Comparison of ENCODE assay signal across 8 cellular contexts in genomic region chr3:51982352-51982837, GRCh38. TPM values are rescaled to one million over a fixed set of nuclear protein-coding genes. Genes with fewer than 3 reads are reported as not detected.
DNase-seq lines count a peak whose midpoint lies in the region; ATAC-seq, FAIRE-seq and TF ChIP-seq lines count a peak whose summit lies in the region.

No MANE protein-coding gene starts in this region.

- WGBS in pancreas, 2 donors, result 2 to 6% methylated on average over 4 of the region's 4 CpGs

- H3K9me3 Mint-ChIP-seq in activated CD8-positive, alpha-beta T cell treated with anti-CD3 and anti-CD28 coated beads for 36 hours, result no peaks in the 10 kb centered on the region

- peak overlapping the region; percentile 99 for H3K27ac ChIP-seq in 22Rv1
- H3K27ac ChIP-seq in HCT116 (ENCODE audit: low read depth, low read length), result peak overlapping the region; percentile 82
- peak overlapping the region; percentile 84 to 94 (median 92) for H3K27ac ChIP-seq in pancreas

- H3K4me1 ChIP-seq in HCT116 (ENCODE audit: control insufficient read depth in 1 of 2, insufficient read depth in 2 of 2, low read length in 2 of 2), result peaks cover 24 to 56% of the 10 kb centered on the region in 2 experiments
- peaks cover 5 to 13% (median 10%) of the 10 kb centered on the region in 3 donors for H3K4me1 ChIP-seq in pancreas

- DNase-seq in HCT116 (ENCODE audit: low read depth, low spot score) (peak; percentile 57), LoVo (ENCODE audit: low spot score) (peak; percentile 86), glomerular visceral epithelial cell (ENCODE audit: extremely low spot score) (peak; percentile 78), pancreas (peak in 5 of 6 donors; percentile 53 to 81 (median 72)), NCI-H1436 treated with DMSO at 0.1 percent for 48 hours (lab: John Stamatoyannopoulos, UW) (no peak)
- peak; percentile 66 for DNase-seq in activated CD8-positive, alpha-beta T cell treated with anti-CD3 and anti-CD28 coated beads for 36 hours

- RAD21 ChIA-PET in HCT116 (lab: Charles Lee; ENCODE audit: low non-redundant PET in 1 of 2, low total read pairs in 2 of 2, uncharacterized antibody in 2 of 2, unreplicated experiment in 2 of 2), result interaction anchor here (0.9 to 1.1 kb wide), 2 partner anchors 9 to 141 kb away, joined by 3 read pairs; no protein-coding TSS in a partner anchor

- no peaks in the 10 kb centered on the region for H3K9me2 ChIP-seq in HCT116 (ENCODE audit: insufficient read depth)

- peak overlapping the region; percentile 98 for H3K4me2 ChIP-seq in HCT116 (ENCODE audit: low read length)

- TF ChIP-seq CTCF in 22Rv1 (IDR thresholded peaks at IDR 0.05) (peak; percentile 83), HCT116 (IDR thresholded peaks at IDR 0.05 in 2 of 3, conservative IDR thresholded peaks at IDR 0.05 in 1 of 3; ENCODE audit: borderline replicate concordance in 1 of 3, insufficient read depth in 1 of 3, low read depth in 2 of 3, low read length in 2 of 3) (peak in 2 of 3 experiments; percentile 83 to 88; a peak in 4 of 6 replicates), pancreas (IDR thresholded peaks at IDR 0.05) (peak in 3 of 4 donors; percentile 25 to 28 (median 28))
- peak; percentile 76 for TF ChIP-seq CTCF in activated CD8-positive, alpha-beta T cell treated with anti-CD3 and anti-CD28 coated beads for 36 hours (IDR thresholded peaks at IDR 0.05)

- H3K36me3 ChIP-seq in HCT116 (ENCODE audit: control insufficient read depth in 1 of 2, insufficient read depth in 2 of 2, low read length in 2 of 2) (no peaks in the 10 kb centered on the region), pancreas (no peaks in the 10 kb centered on the region)

- TF ChIP-seq RAD21 in HCT116 (IDR thresholded peaks at IDR 0.05; ENCODE audit: low read depth), result no peak

- H3K36me3 Mint-ChIP-seq in activated CD8-positive, alpha-beta T cell treated with anti-CD3 and anti-CD28 coated beads for 36 hours (ENCODE audit: low read depth), result peaks cover 10% of the 10 kb centered on the region

- intact Hi-C loops in HCT116 (cut with micrococcal nuclease), result loop anchor here (5.0 kb wide), 1 partner anchor 265 kb away; no protein-coding TSS in a partner anchor
- intact Hi-C loops in activated CD8-positive, alpha-beta T cell treated with anti-CD3 and anti-CD28 coated beads for 36 hours (cut with micrococcal nuclease), result loop anchor here (5.0 kb wide), 1 partner anchor 40 kb away; the partner anchor contains the start of genes PARP3 and RRP9
- intact Hi-C loops in pancreas (cut with DNase I), result no loop called here

- peak overlapping the region; percentile 68; the same call in 1 of the 2 replicates for H3K4me3 ChIP-seq in GM08714 (ENCODE audit: low read length)
- peak overlapping the region; percentile 75 to 86 for H3K4me3 ChIP-seq in HCT116 (replicated peaks in 1 of 2; ENCODE audit: low read depth in 1 of 2, low read length in 2 of 2)
- peak overlapping the region; percentile 39 to 63 (median 54) for H3K4me3 ChIP-seq in pancreas

- no peak for FAIRE-seq in pancreas (lab: Jason Lieb, UNC)

- no peaks in the 10 kb centered on the region for H4K20me1 ChIP-seq in HCT116 (ENCODE audit: insufficient read depth)

- peak overlapping the region; percentile 92 for H3K4me3 Mint-ChIP-seq in activated CD8-positive, alpha-beta T cell treated with anti-CD3 and anti-CD28 coated beads for 36 hours

- peak overlapping the region; percentile 95 for H3K27ac Mint-ChIP-seq in activated CD8-positive, alpha-beta T cell treated with anti-CD3 and anti-CD28 coated beads for 36 hours

- no peaks in the 10 kb centered on the region for H3K27me3 Mint-ChIP-seq in activated CD8-positive, alpha-beta T cell treated with anti-CD3 and anti-CD28 coated beads for 36 hours

- no peak overlapping the region for H2AFZ ChIP-seq in HCT116 (ENCODE audit: low read depth, low read length, poor library complexity, severe bottlenecking)

- peaks cover 21% of the 10 kb centered on the region for H3K4me1 Mint-ChIP-seq in activated CD8-positive, alpha-beta T cell treated with anti-CD3 and anti-CD28 coated beads for 36 hours (ENCODE audit: low read depth)

- peak overlapping the region; percentile 79 for H3K9ac ChIP-seq in HCT116 (ENCODE audit: low read length)

- peak; percentile 73 for ATAC-seq in HCT116
- peak; percentile 41 for ATAC-seq in activated CD8-positive, alpha-beta T cell treated with anti-CD3 and anti-CD28 coated beads for 36 hours
- ATAC-seq in pancreas, result peak; percentile 57 to 79 (median 70)

- TSS peak; percentile 77 for BruUV-seq in HCT116 (replicated peaks; lab: Mats Ljungman, UMichigan)

- H3K27me3 ChIP-seq in HCT116 (ENCODE audit: insufficient read depth, low read length), result no peaks in the 10 kb centered on the region
- no peaks in the 10 kb centered on the region for H3K27me3 ChIP-seq in pancreas

- H3K79me2 ChIP-seq in HCT116 (ENCODE audit: insufficient read depth, low read length), result peaks cover 12% of the 10 kb centered on the region

- CTCF ChIA-PET in HCT116 (lab: Charles Lee), result interaction anchor here (0.9 to 3.3 kb wide), 12 partner anchors 9 to 264 kb away, joined by 3 to 47 read pairs (median 6); partner anchors contain the start of genes ABHD14A, ABHD14B, PARP3 and PCBP4
- CTCF ChIA-PET in activated CD8-positive, alpha-beta T cell treated with anti-CD3 and anti-CD28 coated beads for 36 hours (lab: Charles Lee), result interaction anchor here (0.7 to 3.6 kb wide), 16 partner anchors 9 to 464 kb away, joined by 3 to 40 read pairs (median 6); partner anchors contain the start of genes ABHD14A, ABHD14B, PARP3 and PCBP4

- H3K9me3 ChIP-seq in HCT116 (ENCODE audit: control insufficient read depth in 1 of 2, insufficient read depth in 1 of 2, low read depth in 1 of 2, low read length in 2 of 2) (no peaks in the 10 kb centered on the region), pancreas (no peaks in the 10 kb centered on the region)

- POLR2A ChIA-PET in HCT116 (lab: Charles Lee), result interaction anchor here (0.8 to 4.3 kb wide), 12 partner anchors 9 to 598 kb away, joined by 3 to 47 read pairs (median 6); partner anchors contain the start of genes ABHD14A, ABHD14B, DUSP7 and MANF
- POLR2A ChIA-PET in activated CD8-positive, alpha-beta T cell treated with anti-CD3 and anti-CD28 coated beads for 36 hours (lab: Charles Lee), result interaction anchor here (0.8 to 14.5 kb wide), 11 partner anchors 9 to 215 kb away, joined by 3 to 267 read pairs (median 4); partner anchors contain the start of genes ABHD14A, ABHD14B, DUSP7 and PARP3

- TF ChIP-seq POLR2A in HCT116 (IDR thresholded peaks at IDR 0.05; ENCODE audit: borderline replicate concordance, extremely low read depth, insufficient read depth, insufficient read length), result no peak

TF ChIP-seq in HCT116, 20 proteins besides CTCF, POLR2A, EP300 and RAD21:
- TF ChIP-seq TCF7L2 (IDR thresholded peaks at IDR 0.05; ENCODE audit: borderline replicate concordance, extremely low read depth, insufficient read depth, insufficient read length), result peak; percentile 61
- no peak for TF ChIP-seq ZFX (IDR thresholded peaks at IDR 0.05)
- no peak for TF ChIP-seq JUND (IDR thresholded peaks at IDR 0.05)

RNA-seq across cellular contexts. Expression of gene ACY1, which starts 0.9 kb away (rescaled TPM):
- 73.2 TPM for total RNA-seq in HCT116 (2021; ENCODE audit: unreplicated experiment)
- 95.9 and 108 TPM in 2 replicates for polyA plus RNA-seq in HCT116 (2012)
- 10 to 100 TPM; 61.8 to 64.5 TPM for total RNA-seq in activated CD8-positive, alpha-beta T cell treated with anti-CD3 and anti-CD28 coated beads for 36 hours
- total RNA-seq in pancreas, result 10 to 100 TPM in 4 of 6 donors, 1 to 10 TPM in 2; 5.7 to 16.8 (median 14.2) TPM
- 10 to 100 TPM; 15.8 to 21.5 TPM for polyA plus RNA-seq in pancreas

RNA-seq across cellular contexts. Expression of gene ABHD14A, which starts 7.5 kb away (rescaled TPM):
- 11.6 TPM for total RNA-seq in HCT116 (2021; ENCODE audit: unreplicated experiment)
- polyA plus RNA-seq in HCT116 (2012), result 19.8 and 22.1 TPM in 2 replicates
- total RNA-seq in activated CD8-positive, alpha-beta T cell treated with anti-CD3 and anti-CD28 coated beads for 36 hours, result 1 to 10 TPM; 8.9 to 9.5 TPM
- total RNA-seq in pancreas, result 10 to 100 TPM in 2 of 6 donors, 1 to 10 TPM in 4; 5.9 to 11.2 (median 9.0) TPM
- polyA plus RNA-seq in pancreas, result 10 to 100 TPM; 30.5 to 36.3 TPM

RNA-seq across cellular contexts. Expression of gene ABHD14B, which starts 8.5 kb away (rescaled TPM):
- total RNA-seq in HCT116 (2021; ENCODE audit: unreplicated experiment) (80.9 TPM), pancreas (10 to 100 TPM; 26.6 to 37.9 (median 31.8) TPM)
- polyA plus RNA-seq in HCT116 (2012), result 115 and 123 TPM in 2 replicates
- 10 to 100 TPM; 70.7 to 73.6 TPM for total RNA-seq in activated CD8-positive, alpha-beta T cell treated with anti-CD3 and anti-CD28 coated beads for 36 hours
- 10 to 100 TPM; 42.7 to 50.1 TPM for polyA plus RNA-seq in pancreas

RNA-seq across cellular contexts. Expression of gene RPL29, which starts 13.3 kb away (rescaled TPM):
- total RNA-seq in HCT116 (2021; ENCODE audit: unreplicated experiment) (1,880 TPM), pancreas (1,000 to 10,000 TPM in 2 of 6 donors, 100 to 1,000 TPM in 4; 643 to 1,285 (median 890) TPM)
- 2,915 and 3,138 TPM in 2 replicates for polyA plus RNA-seq in HCT116 (2012)
- 1,000 to 10,000 TPM; 2,039 to 2,045 TPM for total RNA-seq in activated CD8-positive, alpha-beta T cell treated with anti-CD3 and anti-CD28 coated beads for 36 hours
- 1,000 to 10,000 TPM; 1,152 to 1,829 TPM for polyA plus RNA-seq in pancreas

RNA-seq across cellular contexts. Expression of gene PCBP4, which starts 15.1 kb away (rescaled TPM):
- 48.8 TPM for total RNA-seq in HCT116 (2021; ENCODE audit: unreplicated experiment)
- 42.2 and 47.3 TPM in 2 replicates for polyA plus RNA-seq in HCT116 (2012)
- 1 to 10 TPM; 8.4 to 9.6 TPM for total RNA-seq in activated CD8-positive, alpha-beta T cell treated with anti-CD3 and anti-CD28 coated beads for 36 hours
- total RNA-seq in pancreas, result 10 to 100 TPM; 10.7 to 19.8 (median 14.5) TPM
- 10 to 100 TPM; 43.3 to 55.2 TPM for polyA plus RNA-seq in pancreas

Comparison
In these comparisons a context has a peak if more than half of its experiments do, and no peak if none do; other contexts are left out.
1. CTCF ChIP-seq: peak in every context shown above with its lines; median percentile 86 in HCT116; 83 in 22Rv1; 76 in activated CD8-positive, alpha-beta T cell treated with anti-CD3 and anti-CD28 coated beads for 36 hours; 28 in pancreas.
2. intact Hi-C loops: an anchor here in HCT116 (5.0 kb wide) and activated CD8-positive, alpha-beta T cell treated with anti-CD3 and anti-CD28 coated beads for 36 hours (5.0 kb wide); none called in pancreas.